Comparison of ENCODE assay signal across 17 cellular contexts in the genomic region with DNA sequence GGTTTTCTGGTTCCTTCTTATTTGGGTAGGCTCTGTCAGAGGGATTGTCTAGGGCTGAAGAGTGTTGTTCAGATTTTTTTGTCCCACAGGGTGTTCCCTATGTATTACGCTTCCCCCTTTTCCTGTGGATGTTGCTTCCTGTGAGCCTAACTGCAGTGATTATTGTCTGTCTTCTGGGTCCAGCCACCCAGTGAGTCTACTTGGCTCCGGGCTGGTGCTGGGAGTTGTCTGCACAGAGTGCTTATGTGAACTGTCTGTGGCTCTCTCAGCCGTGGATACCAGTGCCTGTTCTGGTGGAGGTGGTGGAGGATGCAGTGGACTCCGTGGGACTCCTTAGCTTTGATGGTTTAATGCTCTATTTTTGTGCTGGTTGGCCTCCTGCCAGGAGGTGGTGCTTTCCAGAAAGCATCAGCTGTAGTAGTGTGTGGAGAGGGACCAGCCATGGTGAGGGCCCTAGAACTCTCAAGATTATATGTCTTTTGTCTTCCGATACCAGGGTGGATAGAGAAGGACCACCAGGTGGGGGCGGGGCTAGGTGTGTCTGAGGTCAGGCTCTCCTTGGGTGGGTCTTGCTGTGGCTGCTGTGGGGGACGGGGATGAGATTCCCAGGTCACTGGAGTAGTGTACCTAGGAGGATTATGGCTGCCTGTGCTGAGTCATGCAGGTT. TPM values are rescaled to one million over a fixed set of nuclear protein-coding genes. Genes with fewer than 3 reads are reported as not detected.
DNase-seq lines count a peak whose midpoint lies in the region; ATAC-seq, FAIRE-seq and TF ChIP-seq lines count a peak whose summit lies in the region.
"Had no signal": no experiment of that assay in that cellular context is flagged by ENCODE, and none has a peak within 500 bp of the region (broad histone marks: within the 10 kb centered on the region; RNA-seq: fewer than 3 reads in every experiment).

No MANE protein-coding gene starts in this region.

- POLR2A ChIA-PET in WTC11 (lab: Charles Lee): interaction anchor here (1.4 kb wide), 1 partner anchor 54 kb away, joined by 3 read pairs; a partner anchor contains a TSS

- no peak overlapping the region for H3K27ac ChIP-seq in esophagus muscularis mucosa (replicated peaks in 1 of 4)
- H3K27ac ChIP-seq: foreskin keratinocyte, hepatocyte, prostate gland, thoracic aorta had no signal

- intact Hi-C loops in esophagus muscularis mucosa (cut with DNase I): no loop called here

- H3K9me3 ChIP-seq in esophagus muscularis mucosa: peaks cover 0 to 5% (median 0%) of the 10 kb centered on the region in 4 donors
- H3K9me3 ChIP-seq: prostate gland, thoracic aorta had no signal

- no peak for TF ChIP-seq POLR2A in esophagus muscularis mucosa (IDR thresholded peaks at IDR 0.05; ENCODE audit: low read depth)

- H3K4me3 ChIP-seq in esophagus muscularis mucosa: no peak overlapping the region
- H3K4me3 ChIP-seq: hepatocyte, prostate gland, thoracic aorta had no signal

- peaks cover 3% of the 10 kb centered on the region for H3K9me3 Mint-ChIP-seq in stimulated activated naive CD8-positive, alpha-beta T cell treated with anti-CD3 and anti-CD28 coated beads, Interleukin-15, Interleukin-2, amounts not matched to agents 100 ng/mL and 50 ng/mL, for 24 hours
- peaks cover 27 to 47% of the 10 kb centered on the region in 2 donors for H3K9me3 Mint-ChIP-seq in stimulated activated naive CD8-positive, alpha-beta T cell treated with anti-CD3 and anti-CD28 coated beads, Interleukin-15, amount 100 ng/mL, for 72 hours
- H3K9me3 Mint-ChIP-seq in WTC11: peaks cover 8% of the 10 kb centered on the region

- no peaks in the 10 kb centered on the region for H3K27me3 Mint-ChIP-seq in stimulated activated naive CD8-positive, alpha-beta T cell treated with anti-CD3 and anti-CD28 coated beads, Interleukin-15, Interleukin-2, amounts not matched to agents 100 ng/mL and 50 ng/mL, for 24 hours
- no peaks in the 10 kb centered on the region for H3K27me3 Mint-ChIP-seq in stimulated activated naive CD8-positive, alpha-beta T cell treated with anti-CD3 and anti-CD28 coated beads, Interleukin-15, amount 100 ng/mL, for 72 hours
- H3K27me3 Mint-ChIP-seq in WTC11 (ENCODE audit: low read depth): no peaks in the 10 kb centered on the region

- TF ChIP-seq EP300 in esophagus muscularis mucosa (IDR thresholded peaks at IDR 0.05): no peak

- peaks cover 66% of the 10 kb centered on the region for H3K4me1 Mint-ChIP-seq in stimulated activated naive CD8-positive, alpha-beta T cell treated with anti-CD3 and anti-CD28 coated beads, Interleukin-15, Interleukin-2, amounts not matched to agents 100 ng/mL and 50 ng/mL, for 24 hours (ENCODE audit: low read depth)
- peaks cover 68% of the 10 kb centered on the region for H3K4me1 Mint-ChIP-seq in stimulated activated naive CD8-positive, alpha-beta T cell treated with anti-CD3 and anti-CD28 coated beads, Interleukin-15, amount 100 ng/mL, for 72 hours
- H3K4me1 Mint-ChIP-seq in WTC11: peaks cover 22% of the 10 kb centered on the region

- peaks cover 93% of the 10 kb centered on the region for H3K36me3 Mint-ChIP-seq in stimulated activated naive CD8-positive, alpha-beta T cell treated with anti-CD3 and anti-CD28 coated beads, Interleukin-15, Interleukin-2, amounts not matched to agents 100 ng/mL and 50 ng/mL, for 24 hours (ENCODE audit: low read depth)
- H3K36me3 Mint-ChIP-seq in WTC11: peaks cover 49% of the 10 kb centered on the region

- peak overlapping the region; percentile 66 for H3K27ac Mint-ChIP-seq in stimulated activated naive CD8-positive, alpha-beta T cell treated with anti-CD3 and anti-CD28 coated beads, Interleukin-15, Interleukin-2, amounts not matched to agents 100 ng/mL and 50 ng/mL, for 24 hours
- peak overlapping the region in 1 of 2 donors; percentile 43 for H3K27ac Mint-ChIP-seq in stimulated activated naive CD8-positive, alpha-beta T cell treated with anti-CD3 and anti-CD28 coated beads, Interleukin-15, amount 100 ng/mL, for 72 hours
- H3K27ac Mint-ChIP-seq in WTC11: peak overlapping the region; percentile 15; the same call in 1 of the 2 replicates

- H3K27me3 ChIP-seq in esophagus muscularis mucosa: no peaks in the 10 kb centered on the region
- H3K27me3 ChIP-seq: foreskin keratinocyte, hepatocyte had no signal

- no peak for FAIRE-seq in RCC 7860 (lab: Jason Lieb, UNC)
- FAIRE-seq: GM12891 had no signal

- H3K4me3 Mint-ChIP-seq in stimulated activated naive CD8-positive, alpha-beta T cell treated with anti-CD3 and anti-CD28 coated beads, Interleukin-15, Interleukin-2, amounts not matched to agents 100 ng/mL and 50 ng/mL, for 24 hours: no peak overlapping the region
- H3K4me3 Mint-ChIP-seq in stimulated activated naive CD8-positive, alpha-beta T cell treated with anti-CD3 and anti-CD28 coated beads, Interleukin-15, amount 100 ng/mL, for 72 hours: no peak overlapping the region
- H3K4me3 Mint-ChIP-seq in WTC11: no peak overlapping the region

- peaks cover 0 to 8% (median 6%) of the 10 kb centered on the region in 4 donors for H3K4me1 ChIP-seq in esophagus muscularis mucosa
- H3K4me1 ChIP-seq: foreskin keratinocyte, prostate gland had no signal

- 78% methylated on average over 7 of the region's 7 CpGs for WGBS in esophagus muscularis mucosa

- CTCF ChIA-PET in WTC11 (lab: Charles Lee): interaction anchor here (0.7 kb wide), 1 partner anchor 263 kb away, joined by 5 read pairs; no protein-coding TSS in a partner anchor

- DNase-seq in stimulated activated naive CD8-positive, alpha-beta T cell treated with anti-CD3 and anti-CD28 coated beads, Interleukin-15, amount 100 ng/mL, for 72 hours: no peak
- DNase-seq in WTC11 (ENCODE audit: low spot score) (no peak), esophagus muscularis mucosa (ENCODE audit: extremely low spot score) (peak; percentile 70), HUDEP-2 (lab: John Stamatoyannopoulos, UW; ENCODE audit: unreplicated experiment in 76 of 76) (no peak), NCI-H69 (lab: John Stamatoyannopoulos, UW) (no peak), RCC 7860 (ENCODE audit: low spot score) (no peak)
- DNase-seq: DND-41, erythroblast, foreskin keratinocyte, KG1, NCI-H82, SIG-M5 had no signal

- ATAC-seq in stimulated activated naive CD8-positive, alpha-beta T cell treated with anti-CD3 and anti-CD28 coated beads, Interleukin-15, amount 100 ng/mL, for 72 hours: no peak
- ATAC-seq in WTC11: no peak; the same call in 1 of the 2 replicates
- ATAC-seq: foreskin keratinocyte had no signal

- TF ChIP-seq CTCF in WTC11 (IDR thresholded peaks at IDR 0.05) (no peak), esophagus muscularis mucosa (IDR thresholded peaks at IDR 0.05) (no peak)

- H3K36me3 ChIP-seq in esophagus muscularis mucosa: peaks cover 11 to 55% (median 25%) of the 10 kb centered on the region in 4 donors
- H3K36me3 ChIP-seq: prostate gland had no signal

TF ChIP-seq in WTC11, 78 proteins besides CTCF, POLR2A, EP300 and RAD21 (continues in another document):
- TF ChIP-seq, protein P1, sequence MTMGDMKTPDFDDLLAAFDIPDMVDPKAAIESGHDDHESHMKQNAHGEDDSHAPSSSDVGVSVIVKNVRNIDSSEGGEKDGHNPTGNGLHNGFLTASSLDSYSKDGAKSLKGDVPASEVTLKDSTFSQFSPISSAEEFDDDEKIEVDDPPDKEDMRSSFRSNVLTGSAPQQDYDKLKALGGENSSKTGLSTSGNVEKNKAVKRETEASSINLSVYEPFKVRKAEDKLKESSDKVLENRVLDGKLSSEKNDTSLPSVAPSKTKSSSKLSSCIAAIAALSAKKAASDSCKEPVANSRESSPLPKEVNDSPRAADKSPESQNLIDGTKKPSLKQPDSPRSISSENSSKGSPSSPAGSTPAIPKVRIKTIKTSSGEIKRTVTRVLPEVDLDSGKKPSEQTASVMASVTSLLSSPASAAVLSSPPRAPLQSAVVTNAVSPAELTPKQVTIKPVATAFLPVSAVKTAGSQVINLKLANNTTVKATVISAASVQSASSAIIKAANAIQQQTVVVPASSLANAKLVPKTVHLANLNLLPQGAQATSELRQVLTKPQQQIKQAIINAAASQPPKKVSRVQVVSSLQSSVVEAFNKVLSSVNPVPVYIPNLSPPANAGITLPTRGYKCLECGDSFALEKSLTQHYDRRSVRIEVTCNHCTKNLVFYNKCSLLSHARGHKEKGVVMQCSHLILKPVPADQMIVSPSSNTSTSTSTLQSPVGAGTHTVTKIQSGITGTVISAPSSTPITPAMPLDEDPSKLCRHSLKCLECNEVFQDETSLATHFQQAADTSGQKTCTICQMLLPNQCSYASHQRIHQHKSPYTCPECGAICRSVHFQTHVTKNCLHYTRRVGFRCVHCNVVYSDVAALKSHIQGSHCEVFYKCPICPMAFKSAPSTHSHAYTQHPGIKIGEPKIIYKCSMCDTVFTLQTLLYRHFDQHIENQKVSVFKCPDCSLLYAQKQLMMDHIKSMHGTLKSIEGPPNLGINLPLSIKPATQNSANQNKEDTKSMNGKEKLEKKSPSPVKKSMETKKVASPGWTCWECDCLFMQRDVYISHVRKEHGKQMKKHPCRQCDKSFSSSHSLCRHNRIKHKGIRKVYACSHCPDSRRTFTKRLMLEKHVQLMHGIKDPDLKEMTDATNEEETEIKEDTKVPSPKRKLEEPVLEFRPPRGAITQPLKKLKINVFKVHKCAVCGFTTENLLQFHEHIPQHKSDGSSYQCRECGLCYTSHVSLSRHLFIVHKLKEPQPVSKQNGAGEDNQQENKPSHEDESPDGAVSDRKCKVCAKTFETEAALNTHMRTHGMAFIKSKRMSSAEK (CRISPR knock-in tag; IDR thresholded peaks at IDR 0.05; ENCODE audit: borderline replicate concordance): no peak

RNA-seq across cellular contexts. Expression of a gene that starts 53.8 kb away (rescaled TPM):
- total RNA-seq in WTC11 (2021) (17.9 to 23.0 TPM (median 19.4 TPM) in 3 replicates), esophagus muscularis mucosa (10 to 100 TPM; 15.3 to 37.8 (median 18.9) TPM)
